Comparison of ENCODE assay signal across 11 cellular contexts in genomic region chr21:16002872-16003466, GRCh38.
A peak's percentile ranks its signal among the peaks of the same experiment; 100 is the strongest.
DNase-seq lines count a peak whose midpoint lies in the region; FAIRE-seq and TF ChIP-seq lines count a peak whose summit lies in the region.
"Had no signal": no experiment of that assay in that cellular context is flagged by ENCODE, and none has a peak within 500 bp of the region (broad histone marks: within the 10 kb centered on the region; RNA-seq: fewer than 3 reads in every experiment).

No MANE protein-coding gene starts in this region.

- H3K27me3 ChIP-seq in adrenal gland, result no peaks in the 10 kb centered on the region

- peak; percentile 24 for DNase-seq in HFF-Myc (ENCODE audit: extremely low read depth, low read depth)
- no peak for DNase-seq in adrenal gland
- peak; percentile 55 for DNase-seq in iris pigment epithelial cell (ENCODE audit: low read depth)
- no peak for DNase-seq in NCI-H748 treated with DMSO at 0.1 percent for 48 hours (lab: John Stamatoyannopoulos, UW)
- no peak for DNase-seq in nucleus accumbens (lab: John Stamatoyannopoulos, UW)
- DNase-seq in NCI-H2107 treated with DMSO at 0.1 percent for 48 hours (lab: John Stamatoyannopoulos, UW; ENCODE audit: unreplicated experiment), result no peak
- DNase-seq in effector CD4-positive, alpha-beta T cell, result no peak
- DNase-seq: COR-L47; cortex of kidney; stimulated activated CD8-positive, alpha-beta memory T cell treated with anti-CD3 and anti-CD28 coated beads, Interleukin-4, amount 100 ng/mL, for 48 hours had no signal

- H3K9me3 ChIP-seq in adrenal gland (replicated peaks in 1 of 3), result no peaks in the 10 kb centered on the region

- H3K27ac ChIP-seq in adrenal gland, result no peak overlapping the region

- no peak for TF ChIP-seq POLR2A in adrenal gland (IDR thresholded peaks at IDR 0.05)

- no peak overlapping the region for H3K4me3 ChIP-seq in HFF-Myc (replicated peaks; ENCODE audit: low read depth, low read length)
- H3K4me3 ChIP-seq in adrenal gland, result no peak overlapping the region

- TF ChIP-seq CTCF in HFF-Myc (IDR thresholded peaks at IDR 0.05; ENCODE audit: low read depth, low read length, missing control alignments) (peak; percentile 27), adrenal gland (IDR thresholded peaks at IDR 0.05) (peak in 5 of 6 experiments; percentile 26 to 50 (median 34))

- no peaks in the 10 kb centered on the region for H3K36me3 ChIP-seq in adrenal gland (replicated peaks in 1 of 2)

- intact Hi-C loops in adrenal gland (cut with DNase I), result no loop called here

- no peaks in the 10 kb centered on the region for H3K4me1 ChIP-seq in adrenal gland (replicated peaks in 1 of 2)

- FAIRE-seq in A204.1 (lab: Jason Lieb, UNC), result peak; percentile 99

Comparison
In these comparisons a context has a peak if more than half of its experiments do, and no peak if none do; other contexts are left out.
1. DNase-seq: peak in HFF-Myc (single experiment) and iris pigment epithelial cell (single experiment); none in adrenal gland (0 of 7), NCI-H748 treated with DMSO at 0.1 percent for 48 hours (single experiment), nucleus accumbens (0 of 56), NCI-H2107 treated with DMSO at 0.1 percent for 48 hours (single experiment) and effector CD4-positive, alpha-beta T cell (single experiment).